In the genomic region with DNA sequence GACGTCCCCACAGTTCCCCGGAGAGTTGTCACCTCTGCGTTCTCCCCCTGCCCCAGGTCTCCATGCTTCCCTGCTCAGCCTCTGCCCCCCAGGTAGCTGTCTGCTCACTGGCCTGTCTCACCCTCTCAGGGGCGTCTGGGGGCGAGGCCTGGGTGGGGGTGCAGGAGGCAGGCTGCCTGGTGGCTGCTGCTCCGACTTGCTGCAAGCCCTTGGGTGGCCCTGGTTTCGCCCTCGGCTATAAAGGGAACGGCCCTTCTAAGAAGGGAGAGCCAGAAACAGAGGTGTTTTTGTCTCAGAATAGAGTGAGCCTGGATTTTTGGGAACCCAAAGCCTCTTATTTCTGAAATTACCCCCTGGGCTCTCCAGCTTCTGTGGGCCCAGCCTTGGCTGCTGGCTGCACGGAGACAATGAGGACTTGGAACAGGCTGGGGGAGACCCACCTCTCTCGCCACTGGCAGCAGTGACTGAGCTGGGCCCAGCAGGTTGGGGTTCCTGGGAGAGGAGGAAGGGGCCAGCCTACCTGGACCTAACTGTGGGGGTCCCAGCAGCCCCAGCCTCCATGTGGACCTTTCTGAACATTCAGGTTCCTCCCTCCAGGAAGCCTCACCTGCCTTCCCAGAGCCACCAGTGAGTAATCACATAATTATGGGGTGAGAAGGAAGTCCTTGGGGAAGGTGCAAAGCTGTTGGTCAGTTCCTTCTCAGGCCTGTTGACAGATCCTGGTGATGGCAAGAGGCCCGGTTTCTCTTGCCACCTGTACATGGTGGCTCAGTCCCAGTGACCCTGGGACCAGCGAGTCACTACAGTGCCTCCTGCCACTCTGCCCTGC, we compare ENCODE assay signal across 8 cellular contexts. TPM values are rescaled to one million over a fixed set of nuclear protein-coding genes. Genes with fewer than 3 reads are reported as not detected.
DNase-seq lines count a peak whose midpoint lies in the region; ATAC-seq and TF ChIP-seq lines count a peak whose summit lies in the region.

No MANE protein-coding gene starts in this region.

- no peak overlapping the region for H3K27ac ChIP-seq in neuronal stem cell (replicated peaks; ENCODE audit: low read length)

- H3K79me1 ChIP-seq in neuronal stem cell (ENCODE audit: low read depth, low read length), result no peaks in the 10 kb centered on the region

- no peak overlapping the region for H3K4ac ChIP-seq in neuronal stem cell (ENCODE audit: low read length)

- no CpG with 5 or more reads among the region's 13 CpGs for WGBS in neuronal stem cell (ENCODE audit: extremely low coverage in 2 of 2, insufficient read length in 2 of 2, insufficient replicate concordance in 1 of 2), 2 donors

- peak overlapping the region; percentile 74 for H3K18ac ChIP-seq in neuronal stem cell (ENCODE audit: low read length)

- no peak overlapping the region for H3K9ac ChIP-seq in neuronal stem cell (ENCODE audit: low read depth, low read length, poor library complexity)

- peak; percentile 27 for DNase-seq in EL
- DNase-seq in NCI-H226, result peak; percentile 73
- peak; percentile 86 for DNase-seq in epithelial cell of esophagus (ENCODE audit: low read depth)
- no peak for DNase-seq in neuronal stem cell (ENCODE audit: low spot score)
- DNase-seq in stimulated activated CD4-positive, alpha-beta T cell treated with anti-CD3 and anti-CD28 coated beads, Interleukin-4, amount 100 ng/mL, for 24 hours, result no peak
- no peak for DNase-seq in stimulated activated naive CD4-positive, alpha-beta T cell (lab: John Stamatoyannopoulos, UW)

- H2BK15ac ChIP-seq in neuronal stem cell (ENCODE audit: low read length), result no peak overlapping the region

- no peak overlapping the region for H4K8ac ChIP-seq in neuronal stem cell (ENCODE audit: low read depth, low read length)

- no peak overlapping the region for H3K14ac ChIP-seq in neuronal stem cell (ENCODE audit: low read length)

- H3K36me3 ChIP-seq in neuronal stem cell (replicated peaks in 1 of 2; ENCODE audit: control insufficient read depth in 2 of 2, insufficient read depth in 2 of 2, low read length in 2 of 2), result no peaks in the 10 kb centered on the region

- H2AK5ac ChIP-seq in neuronal stem cell (ENCODE audit: low read depth, low read length), result no peak overlapping the region

- peak overlapping the region; percentile 59 for H4K91ac ChIP-seq in neuronal stem cell (ENCODE audit: low read depth, low read length, poor library complexity)

- H2BK120ac ChIP-seq in neuronal stem cell (ENCODE audit: low read depth, low read length), result no peak overlapping the region

- no peak overlapping the region for H2BK12ac ChIP-seq in neuronal stem cell (ENCODE audit: low read length)

- H3K27me3 ChIP-seq in neuronal stem cell (ENCODE audit: control insufficient read depth in 3 of 3, insufficient read depth in 3 of 3, low read depth in 1 of 3, low read length in 3 of 3), result peaks cover 0 to 14% (median 0%) of the 10 kb centered on the region in 3 experiments

- H2BK5ac ChIP-seq in neuronal stem cell (ENCODE audit: low read length), result no peak overlapping the region

- H3K23ac ChIP-seq in neuronal stem cell (ENCODE audit: low read depth, low read length, poor library complexity), result no peak overlapping the region

- no peak overlapping the region for H3K4me2 ChIP-seq in neuronal stem cell (ENCODE audit: insufficient read depth, low read length, poor library complexity, severe bottlenecking)

- no peak for ATAC-seq in GM21367 (IDR thresholded peaks at IDR 0.05; ENCODE audit: unreplicated experiment)
- ATAC-seq in GM21825 (IDR thresholded peaks at IDR 0.05; ENCODE audit: unreplicated experiment), result no peak

- TF ChIP-seq CTCF in epithelial cell of esophagus (IDR thresholded peaks at IDR 0.05; ENCODE audit: insufficient read depth, low read depth, low read length, missing control alignments), result no peak

- H3K4me3 ChIP-seq in epithelial cell of esophagus (ENCODE audit: low read length), result no peak overlapping the region
- H3K4me3 ChIP-seq in neuronal stem cell (ENCODE audit: low read length in 2 of 2), result no peak overlapping the region

- peaks cover 9 to 12% of the 10 kb centered on the region in 2 donors for H3K4me1 ChIP-seq in neuronal stem cell (ENCODE audit: control insufficient read depth in 2 of 2, insufficient read depth in 1 of 2, low read depth in 1 of 2, low read length in 2 of 2)

- H2AFZ ChIP-seq in neuronal stem cell (ENCODE audit: low read length), result no peak overlapping the region

- H3K9me3 ChIP-seq in neuronal stem cell (replicated peaks in 1 of 2; ENCODE audit: control insufficient read depth in 2 of 2, insufficient read depth in 1 of 2, low read depth in 1 of 2, low read length in 2 of 2), result no peaks in the 10 kb centered on the region

RNA-seq across cellular contexts. Expression of a gene that starts 15.5 kb away (rescaled TPM):
- polyA plus RNA-seq in neuronal stem cell (2013, experiment 1 of 2), result 0.54 TPM
- 0.58 TPM for polyA plus RNA-seq in neuronal stem cell (2013, experiment 2 of 2)

RNA-seq across cellular contexts. Expression of a gene that starts 49.5 kb away (rescaled TPM):
- polyA plus RNA-seq in neuronal stem cell (2013, experiment 1 of 2), result 0.03 TPM
- not detected for polyA plus RNA-seq in neuronal stem cell (2013, experiment 2 of 2)

Comparison
In these comparisons a context has a peak if more than half of its experiments do, and no peak if none do; other contexts are left out.
1. DNase-seq: peak in EL (single experiment), NCI-H226 (single experiment) and epithelial cell of esophagus (single experiment); none in neuronal stem cell (single experiment), stimulated activated CD4-positive, alpha-beta T cell treated with anti-CD3 and anti-CD28 coated beads, Interleukin-4, amount 100 ng/mL, for 24 hours (single experiment) and stimulated activated naive CD4-positive, alpha-beta T cell (0 of 6).